18 cellular contexts compared by ENCODE assay signal in the genomic region with DNA sequence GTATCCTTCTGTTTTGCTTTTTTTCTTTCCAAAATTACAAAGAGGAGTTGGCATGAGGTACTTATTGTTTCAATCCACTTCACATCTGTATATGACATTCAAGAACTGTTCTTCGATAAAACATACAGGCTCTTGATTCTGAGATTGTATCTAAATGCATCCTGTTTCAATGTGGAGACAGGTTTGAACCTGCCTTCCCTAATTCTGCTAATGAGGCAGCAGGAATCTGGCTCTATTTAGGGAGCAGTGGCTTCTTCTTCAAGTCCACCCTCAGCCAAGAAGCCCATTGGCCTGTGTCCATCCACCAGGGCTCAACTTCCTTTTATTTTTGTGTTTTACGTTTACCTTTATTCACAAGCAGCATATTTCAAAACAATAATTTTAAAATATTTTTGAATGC.
"Had no signal": no experiment of that assay in that cellular context is flagged by ENCODE, and none has a peak within 500 bp of the region (broad histone marks: within the 10 kb centered on the region; RNA-seq: fewer than 3 reads in every experiment).

No MANE protein-coding gene starts in this region.

- H3K36me3 Mint-ChIP-seq: activated naive CD4-positive, alpha-beta T cell treated with anti-CD3 and anti-CD28 coated beads, Interleukin-2, amount 50 U/mL, for 72 hours; naive thymus-derived CD8-positive, alpha-beta T cell; stimulated activated naive B cell treated with anti-CD40 and anti-IgM and Interleukin-4, amounts not matched to agents 10 μg/mL and 1 μg/mL and 100 μg/mL, for 72 hours had no signal

- H3K27ac ChIP-seq: ascending aorta, colonic mucosa, lower lobe of right lung, neural progenitor cell, transverse colon had no signal

- H3K4me3 Mint-ChIP-seq: activated B cell treated with CpG ODN at 0.5 μM for 24 hours; activated CD4-positive, alpha-beta T cell treated with anti-CD3 and anti-CD28 coated beads for 36 hours; activated T-cell treated with anti-CD3 and anti-CD28 coated beads, Interleukin-2, amount 50 U/mL, for 24 hours; activated T-helper 17 cell treated with anti-CD3 and anti-CD28 coated beads, Interleukin-2, amount 50 U/mL, for 72 hours; naive thymus-derived CD8-positive, alpha-beta T cell; neural progenitor cell; stimulated activated naive B cell treated with anti-CD40 and anti-IgM and Interleukin-4, amounts not matched to agents 10 μg/mL and 1 μg/mL and 100 μg/mL, for 72 hours had no signal

- H3K27ac Mint-ChIP-seq: activated B cell treated with CpG ODN at 0.5 μM for 24 hours; activated CD4-positive, alpha-beta T cell treated with anti-CD3 and anti-CD28 coated beads for 36 hours; activated naive CD4-positive, alpha-beta T cell treated with anti-CD3 and anti-CD28 coated beads, Interleukin-2, amount 50 U/mL, for 72 hours; activated T-cell treated with anti-CD3 and anti-CD28 coated beads, Interleukin-2, amount 50 U/mL, for 24 hours; activated T-helper 17 cell treated with anti-CD3 and anti-CD28 coated beads, Interleukin-2, amount 50 U/mL, for 72 hours; naive thymus-derived CD8-positive, alpha-beta T cell; stimulated activated naive B cell treated with anti-CD40 and anti-IgM and Interleukin-4, amounts not matched to agents 10 μg/mL and 1 μg/mL and 100 μg/mL, for 72 hours had no signal

- H3K9me3 Mint-ChIP-seq: activated B cell treated with CpG ODN at 0.5 μM for 24 hours; activated naive CD4-positive, alpha-beta T cell treated with anti-CD3 and anti-CD28 coated beads, Interleukin-2, amount 50 U/mL, for 72 hours; activated T-cell treated with anti-CD3 and anti-CD28 coated beads, Interleukin-2, amount 50 U/mL, for 24 hours; activated T-helper 17 cell treated with anti-CD3 and anti-CD28 coated beads, Interleukin-2, amount 50 U/mL, for 72 hours; stimulated activated naive B cell treated with anti-CD40 and anti-IgM and Interleukin-4, amounts not matched to agents 10 μg/mL and 1 μg/mL and 100 μg/mL, for 72 hours had no signal

- H3K27me3 Mint-ChIP-seq: activated B cell treated with CpG ODN at 0.5 μM for 24 hours had no signal

- DNase-seq: activated B cell treated with CpG ODN at 0.5 μM for 24 hours; activated CD4-positive, alpha-beta T cell treated with anti-CD3 and anti-CD28 coated beads for 36 hours; activated CD4-positive, alpha-beta T cell treated with anti-CD3 and anti-CD28 coated beads, Interleukin-2, amount 50 U/mL, for 4 hours; activated CD8-positive, alpha-beta memory T cell treated with anti-CD3 and anti-CD28 coated beads for 24 hours; activated CD8-positive, alpha-beta memory T cell treated with anti-CD3 and anti-CD28 coated beads, Interleukin-2, amount 50 U/mL, for 4 hours; activated T-cell treated with anti-CD3 and anti-CD28 coated beads, Interleukin-2, amount 50 U/mL, for 24 hours; colonic mucosa; lower lobe of right lung; naive thymus-derived CD8-positive, alpha-beta T cell; posterior cingulate gyrus; small intestine; stimulated activated naive B cell treated with anti-CD40 and anti-IgM and Interleukin-4, amounts not matched to agents 10 μg/mL and 1 μg/mL and 100 μg/mL, for 72 hours; T-helper 9 cell; transverse colon had no signal

- H3K4me1 Mint-ChIP-seq: activated B cell treated with CpG ODN at 0.5 μM for 24 hours; activated T-helper 17 cell treated with anti-CD3 and anti-CD28 coated beads, Interleukin-2, amount 50 U/mL, for 72 hours; naive thymus-derived CD8-positive, alpha-beta T cell; stimulated activated naive B cell treated with anti-CD40 and anti-IgM and Interleukin-4, amounts not matched to agents 10 μg/mL and 1 μg/mL and 100 μg/mL, for 72 hours had no signal
